In the genomic region with DNA sequence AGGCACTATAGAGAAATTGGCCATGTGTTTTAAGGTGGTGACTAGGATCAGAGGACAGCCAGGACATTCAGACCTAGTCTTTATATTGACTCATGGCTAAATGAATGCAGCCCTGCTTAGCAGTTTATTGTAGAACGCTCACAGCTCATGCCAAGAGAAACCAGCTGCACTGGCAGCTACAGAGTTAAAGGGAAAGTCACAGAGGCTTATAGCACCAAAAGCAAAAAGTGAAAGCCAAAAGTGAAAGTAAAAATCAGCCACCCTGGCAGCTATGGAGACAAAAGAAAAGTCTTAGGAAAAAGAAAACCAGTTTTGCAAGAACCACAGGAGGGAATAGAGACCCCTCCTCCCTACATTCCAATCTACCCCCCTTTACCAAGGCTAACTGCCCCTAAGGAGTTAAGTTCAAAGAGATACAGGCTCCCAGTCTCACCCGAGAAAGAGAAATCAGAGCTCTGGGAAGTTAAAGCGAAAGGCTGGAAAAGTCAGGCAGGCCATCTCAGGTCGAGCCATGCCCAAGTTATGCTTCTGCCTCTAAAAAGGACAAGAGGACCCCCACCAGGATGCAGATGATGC, we compare ENCODE assay signal across 1 cellular context.
A peak's percentile ranks its signal among the peaks of the same experiment; 100 is the strongest.
TF ChIP-seq lines count a peak whose summit lies in the region.

No MANE protein-coding gene starts in this region.

TF ChIP-seq in H1, 55 proteins besides CTCF, POLR2A, EP300 and RAD21 (continued from another document):
- TF ChIP-seq CHD1 (IDR thresholded peaks at IDR 0.05; ENCODE audit: low read depth, low read length): no peak
- TF ChIP-seq POLR2AphosphoS5 (IDR thresholded peaks at IDR 0.05; ENCODE audit: low read depth, low read length): no peak
- no peak for TF ChIP-seq CBX8 (IDR thresholded peaks at IDR 0.05; ENCODE audit: borderline replicate concordance, low read depth, low read length)
- TF ChIP-seq SIN3A (conservative IDR thresholded peaks at IDR 0.05 in 1 of 2, IDR thresholded peaks at IDR 0.05 in 1 of 2; ENCODE audit: low read depth in 1 of 2, low read length in 2 of 2): 0 out of 4 replicates have a peak, but pooled peaks have one; percentile 23 to 24
- TF ChIP-seq KDM5A (IDR thresholded peaks at IDR 0.05; ENCODE audit: low read length): no peak
- peak; percentile 70; the same call in 1 of the 2 replicates for TF ChIP-seq TEAD4 (IDR thresholded peaks at IDR 0.05; ENCODE audit: low read depth, low read length)
- TF ChIP-seq, protein P1, sequence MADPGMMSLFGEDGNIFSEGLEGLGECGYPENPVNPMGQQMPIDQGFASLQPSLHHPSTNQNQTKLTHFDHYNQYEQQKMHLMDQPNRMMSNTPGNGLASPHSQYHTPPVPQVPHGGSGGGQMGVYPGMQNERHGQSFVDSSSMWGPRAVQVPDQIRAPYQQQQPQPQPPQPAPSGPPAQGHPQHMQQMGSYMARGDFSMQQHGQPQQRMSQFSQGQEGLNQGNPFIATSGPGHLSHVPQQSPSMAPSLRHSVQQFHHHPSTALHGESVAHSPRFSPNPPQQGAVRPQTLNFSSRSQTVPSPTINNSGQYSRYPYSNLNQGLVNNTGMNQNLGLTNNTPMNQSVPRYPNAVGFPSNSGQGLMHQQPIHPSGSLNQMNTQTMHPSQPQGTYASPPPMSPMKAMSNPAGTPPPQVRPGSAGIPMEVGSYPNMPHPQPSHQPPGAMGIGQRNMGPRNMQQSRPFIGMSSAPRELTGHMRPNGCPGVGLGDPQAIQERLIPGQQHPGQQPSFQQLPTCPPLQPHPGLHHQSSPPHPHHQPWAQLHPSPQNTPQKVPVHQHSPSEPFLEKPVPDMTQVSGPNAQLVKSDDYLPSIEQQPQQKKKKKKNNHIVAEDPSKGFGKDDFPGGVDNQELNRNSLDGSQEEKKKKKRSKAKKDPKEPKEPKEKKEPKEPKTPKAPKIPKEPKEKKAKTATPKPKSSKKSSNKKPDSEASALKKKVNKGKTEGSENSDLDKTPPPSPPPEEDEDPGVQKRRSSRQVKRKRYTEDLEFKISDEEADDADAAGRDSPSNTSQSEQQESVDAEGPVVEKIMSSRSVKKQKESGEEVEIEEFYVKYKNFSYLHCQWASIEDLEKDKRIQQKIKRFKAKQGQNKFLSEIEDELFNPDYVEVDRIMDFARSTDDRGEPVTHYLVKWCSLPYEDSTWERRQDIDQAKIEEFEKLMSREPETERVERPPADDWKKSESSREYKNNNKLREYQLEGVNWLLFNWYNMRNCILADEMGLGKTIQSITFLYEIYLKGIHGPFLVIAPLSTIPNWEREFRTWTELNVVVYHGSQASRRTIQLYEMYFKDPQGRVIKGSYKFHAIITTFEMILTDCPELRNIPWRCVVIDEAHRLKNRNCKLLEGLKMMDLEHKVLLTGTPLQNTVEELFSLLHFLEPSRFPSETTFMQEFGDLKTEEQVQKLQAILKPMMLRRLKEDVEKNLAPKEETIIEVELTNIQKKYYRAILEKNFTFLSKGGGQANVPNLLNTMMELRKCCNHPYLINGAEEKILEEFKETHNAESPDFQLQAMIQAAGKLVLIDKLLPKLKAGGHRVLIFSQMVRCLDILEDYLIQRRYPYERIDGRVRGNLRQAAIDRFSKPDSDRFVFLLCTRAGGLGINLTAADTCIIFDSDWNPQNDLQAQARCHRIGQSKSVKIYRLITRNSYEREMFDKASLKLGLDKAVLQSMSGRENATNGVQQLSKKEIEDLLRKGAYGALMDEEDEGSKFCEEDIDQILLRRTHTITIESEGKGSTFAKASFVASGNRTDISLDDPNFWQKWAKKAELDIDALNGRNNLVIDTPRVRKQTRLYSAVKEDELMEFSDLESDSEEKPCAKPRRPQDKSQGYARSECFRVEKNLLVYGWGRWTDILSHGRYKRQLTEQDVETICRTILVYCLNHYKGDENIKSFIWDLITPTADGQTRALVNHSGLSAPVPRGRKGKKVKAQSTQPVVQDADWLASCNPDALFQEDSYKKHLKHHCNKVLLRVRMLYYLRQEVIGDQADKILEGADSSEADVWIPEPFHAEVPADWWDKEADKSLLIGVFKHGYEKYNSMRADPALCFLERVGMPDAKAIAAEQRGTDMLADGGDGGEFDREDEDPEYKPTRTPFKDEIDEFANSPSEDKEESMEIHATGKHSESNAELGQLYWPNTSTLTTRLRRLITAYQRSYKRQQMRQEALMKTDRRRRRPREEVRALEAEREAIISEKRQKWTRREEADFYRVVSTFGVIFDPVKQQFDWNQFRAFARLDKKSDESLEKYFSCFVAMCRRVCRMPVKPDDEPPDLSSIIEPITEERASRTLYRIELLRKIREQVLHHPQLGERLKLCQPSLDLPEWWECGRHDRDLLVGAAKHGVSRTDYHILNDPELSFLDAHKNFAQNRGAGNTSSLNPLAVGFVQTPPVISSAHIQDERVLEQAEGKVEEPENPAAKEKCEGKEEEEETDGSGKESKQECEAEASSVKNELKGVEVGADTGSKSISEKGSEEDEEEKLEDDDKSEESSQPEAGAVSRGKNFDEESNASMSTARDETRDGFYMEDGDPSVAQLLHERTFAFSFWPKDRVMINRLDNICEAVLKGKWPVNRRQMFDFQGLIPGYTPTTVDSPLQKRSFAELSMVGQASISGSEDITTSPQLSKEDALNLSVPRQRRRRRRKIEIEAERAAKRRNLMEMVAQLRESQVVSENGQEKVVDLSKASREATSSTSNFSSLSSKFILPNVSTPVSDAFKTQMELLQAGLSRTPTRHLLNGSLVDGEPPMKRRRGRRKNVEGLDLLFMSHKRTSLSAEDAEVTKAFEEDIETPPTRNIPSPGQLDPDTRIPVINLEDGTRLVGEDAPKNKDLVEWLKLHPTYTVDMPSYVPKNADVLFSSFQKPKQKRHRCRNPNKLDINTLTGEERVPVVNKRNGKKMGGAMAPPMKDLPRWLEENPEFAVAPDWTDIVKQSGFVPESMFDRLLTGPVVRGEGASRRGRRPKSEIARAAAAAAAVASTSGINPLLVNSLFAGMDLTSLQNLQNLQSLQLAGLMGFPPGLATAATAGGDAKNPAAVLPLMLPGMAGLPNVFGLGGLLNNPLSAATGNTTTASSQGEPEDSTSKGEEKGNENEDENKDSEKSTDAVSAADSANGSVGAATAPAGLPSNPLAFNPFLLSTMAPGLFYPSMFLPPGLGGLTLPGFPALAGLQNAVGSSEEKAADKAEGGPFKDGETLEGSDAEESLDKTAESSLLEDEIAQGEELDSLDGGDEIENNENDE (IDR thresholded peaks at IDR 0.05; ENCODE audit: insufficient replicate concordance, low read length): no peak
- TF ChIP-seq ASH2L (IDR thresholded peaks at IDR 0.05; ENCODE audit: low read length): peak; percentile 99
- no peak for TF ChIP-seq ZNF274 (IDR thresholded peaks at IDR 0.05; ENCODE audit: borderline replicate concordance, extremely low read depth, low read length)
- no peak for TF ChIP-seq TBP (IDR thresholded peaks at IDR 0.05; ENCODE audit: low read depth, low read length)
- TF ChIP-seq ATF3 (IDR thresholded peaks at IDR 0.05; ENCODE audit: insufficient read depth, low read depth, low read length): no peak
- TF ChIP-seq TCF12 (IDR thresholded peaks at IDR 0.05; ENCODE audit: low read depth, low read length): peak; percentile 67; the same call in 1 of the 2 replicates
- no peak for TF ChIP-seq HDAC6 (IDR thresholded peaks at IDR 0.05; ENCODE audit: low read depth, low read length)
- TF ChIP-seq CREB1 (IDR thresholded peaks at IDR 0.05): no peak
- no peak for TF ChIP-seq POU5F1 (IDR thresholded peaks at IDR 0.05; ENCODE audit: low read depth, low read length)
- TF ChIP-seq CTBP2 (IDR thresholded peaks at IDR 0.05; ENCODE audit: borderline replicate concordance, insufficient read depth, insufficient read length, low read length): no peak
- TF ChIP-seq BACH1 (IDR thresholded peaks at IDR 0.05; ENCODE audit: low read length): no peak
- TF ChIP-seq FOSL1 (IDR thresholded peaks at IDR 0.05; ENCODE audit: insufficient read depth, low read depth, low read length): no peak
- TF ChIP-seq SUZ12 (IDR thresholded peaks at IDR 0.05; ENCODE audit: low read length): no peak
- TF ChIP-seq RBBP5 (IDR thresholded peaks at IDR 0.05; ENCODE audit: borderline replicate concordance, low read depth, low read length): peak; percentile 97
- TF ChIP-seq RFX5 (IDR thresholded peaks at IDR 0.05; ENCODE audit: borderline replicate concordance, low read depth, low read length): no peak
- TF ChIP-seq, protein P2, sequence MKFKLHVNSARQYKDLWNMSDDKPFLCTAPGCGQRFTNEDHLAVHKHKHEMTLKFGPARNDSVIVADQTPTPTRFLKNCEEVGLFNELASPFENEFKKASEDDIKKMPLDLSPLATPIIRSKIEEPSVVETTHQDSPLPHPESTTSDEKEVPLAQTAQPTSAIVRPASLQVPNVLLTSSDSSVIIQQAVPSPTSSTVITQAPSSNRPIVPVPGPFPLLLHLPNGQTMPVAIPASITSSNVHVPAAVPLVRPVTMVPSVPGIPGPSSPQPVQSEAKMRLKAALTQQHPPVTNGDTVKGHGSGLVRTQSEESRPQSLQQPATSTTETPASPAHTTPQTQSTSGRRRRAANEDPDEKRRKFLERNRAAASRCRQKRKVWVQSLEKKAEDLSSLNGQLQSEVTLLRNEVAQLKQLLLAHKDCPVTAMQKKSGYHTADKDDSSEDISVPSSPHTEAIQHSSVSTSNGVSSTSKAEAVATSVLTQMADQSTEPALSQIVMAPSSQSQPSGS (IDR thresholded peaks at IDR 0.05; ENCODE audit: low read length): no peak
- no peak for TF ChIP-seq GABPA (IDR thresholded peaks at IDR 0.05; ENCODE audit: borderline replicate concordance, insufficient read depth, low read length)
- TF ChIP-seq CEBPB (IDR thresholded peaks at IDR 0.05; ENCODE audit: low read depth, low read length): peak; percentile 55
- TF ChIP-seq, protein P3, sequence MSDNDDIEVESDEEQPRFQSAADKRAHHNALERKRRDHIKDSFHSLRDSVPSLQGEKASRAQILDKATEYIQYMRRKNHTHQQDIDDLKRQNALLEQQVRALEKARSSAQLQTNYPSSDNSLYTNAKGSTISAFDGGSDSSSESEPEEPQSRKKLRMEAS (IDR thresholded peaks at IDR 0.05): no peak
- no peak for TF ChIP-seq MAFK (IDR thresholded peaks at IDR 0.05; ENCODE audit: low read depth, low read length)
- no peak for TF ChIP-seq EGR1 (IDR thresholded peaks at IDR 0.05; ENCODE audit: borderline replicate concordance, low read depth, low read length)
- TF ChIP-seq YY1 (IDR thresholded peaks at IDR 0.05; ENCODE audit: low read depth, low read length): no peak
- TF ChIP-seq, protein P4, sequence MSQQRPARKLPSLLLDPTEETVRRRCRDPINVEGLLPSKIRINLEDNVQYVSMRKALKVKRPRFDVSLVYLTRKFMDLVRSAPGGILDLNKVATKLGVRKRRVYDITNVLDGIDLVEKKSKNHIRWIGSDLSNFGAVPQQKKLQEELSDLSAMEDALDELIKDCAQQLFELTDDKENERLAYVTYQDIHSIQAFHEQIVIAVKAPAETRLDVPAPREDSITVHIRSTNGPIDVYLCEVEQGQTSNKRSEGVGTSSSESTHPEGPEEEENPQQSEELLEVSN (IDR thresholded peaks at IDR 0.05): no peak
- no peak for TF ChIP-seq PHF8 (conservative IDR thresholded peaks at IDR 0.05; ENCODE audit: low read depth, low read length)
- no peak for TF ChIP-seq RXRA (IDR thresholded peaks at IDR 0.05; ENCODE audit: insufficient read depth, low read depth, low read length)
- TF ChIP-seq NRF1 (IDR thresholded peaks at IDR 0.05; ENCODE audit: low read depth, low read length): no peak
- TF ChIP-seq CBX5 (IDR thresholded peaks at IDR 0.05; ENCODE audit: low read depth, low read length): no peak
- no peak for TF ChIP-seq SP4 (IDR thresholded peaks at IDR 0.05; ENCODE audit: low read length)
- no peak for TF ChIP-seq KDM4A (IDR thresholded peaks at IDR 0.05; ENCODE audit: low read depth, low read length, severe bottlenecking)
- no peak for TF ChIP-seq SRF (IDR thresholded peaks at IDR 0.05; ENCODE audit: low read depth, low read length)
- TF ChIP-seq TAF7 (optimal IDR thresholded peaks at IDR 0.05; ENCODE audit: borderline replicate concordance, low read depth, low read length): no peak
- no peak for TF ChIP-seq JUN (IDR thresholded peaks at IDR 0.05; ENCODE audit: low read depth, low read length)
- no peak for TF ChIP-seq GTF2F1 (IDR thresholded peaks at IDR 0.05; ENCODE audit: borderline replicate concordance, low read depth, low read length)
- no peak for TF ChIP-seq EZH2 (IDR thresholded peaks at IDR 0.05; ENCODE audit: low read depth, low read length, severe bottlenecking)
- TF ChIP-seq SP2 (IDR thresholded peaks at IDR 0.05; ENCODE audit: low read length): no peak
- no peak for TF ChIP-seq SAP30 (IDR thresholded peaks at IDR 0.05; ENCODE audit: insufficient read depth, insufficient replicate concordance, low read length)
- TF ChIP-seq USF2 (IDR thresholded peaks at IDR 0.05; ENCODE audit: low read length): no peak
- TF ChIP-seq KDM1A (IDR thresholded peaks at IDR 0.05; ENCODE audit: borderline replicate concordance, low read length): no peak
